In the genomic region with DNA sequence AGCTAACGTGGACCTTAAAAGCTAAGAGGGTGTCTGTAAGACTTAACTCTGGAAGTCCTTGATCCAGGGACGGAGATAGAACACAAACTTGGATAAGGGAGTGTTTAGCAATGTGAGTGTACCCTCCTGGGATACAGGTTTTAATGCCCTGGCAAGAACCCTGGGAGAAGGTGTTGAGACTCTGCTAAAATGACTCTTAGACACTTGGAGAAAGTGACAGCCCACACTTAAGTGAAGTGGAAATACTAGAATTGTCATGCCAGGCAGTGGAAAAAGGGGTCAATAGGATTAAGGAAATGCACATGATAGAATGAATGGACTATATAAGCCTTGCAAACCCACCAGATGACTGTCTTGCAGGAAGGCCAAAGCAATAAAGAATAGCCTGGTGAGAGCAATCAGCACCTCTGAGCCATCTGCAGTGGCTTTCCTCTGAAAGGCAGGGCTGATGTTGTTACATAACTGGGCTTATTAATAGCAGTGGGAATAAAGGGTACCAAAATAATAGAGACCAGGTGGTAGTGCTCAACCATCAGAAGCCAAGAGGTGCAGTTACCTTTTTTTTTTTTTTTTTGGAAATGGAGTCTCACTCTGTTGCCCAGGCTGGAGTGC, we compare ENCODE assay signal across 1 cellular context.
TF ChIP-seq lines count a peak whose summit lies in the region.

No MANE protein-coding gene starts in this region.

TF ChIP-seq in GM12878, 131 proteins besides CTCF, POLR2A, EP300 and RAD21:
- peak; percentile 41; the same call in 1 of the 2 replicates for TF ChIP-seq POLR2AphosphoS5 (IDR thresholded peaks at IDR 0.05; ENCODE audit: low read length)
- no peak for TF ChIP-seq RFX5 (IDR thresholded peaks at IDR 0.05; ENCODE audit: low read depth, low read length)
